Comparison of ENCODE assay signal across 8 cellular contexts in genomic region chr15:78149068-78149804, GRCh38. TPM values are rescaled to one million over a fixed set of nuclear protein-coding genes. Genes with fewer than 3 reads are reported as not detected.
DNase-seq lines count a peak whose midpoint lies in the region; FAIRE-seq and TF ChIP-seq lines count a peak whose summit lies in the region.

IDH3A (plus strand) TSS chr15:78149362; CDS start chr15:78149404, 42 bp downstream.

- H3K27me3 ChIP-seq in neutrophil, result peaks cover 5% of the 10 kb centered on the region

- CTCF ChIA-PET in activated naive CD4-positive, alpha-beta T cell treated with anti-CD3 and anti-CD28 coated beads for 36 hours (lab: Charles Lee), result interaction anchor here (0.6 to 1.6 kb wide), 4 partner anchors 13 to 46 kb away, joined by 3 to 5 read pairs (median 4); partner anchors contain the start of gene CIB2

- TF ChIP-seq POLR2A in NB4 (IDR thresholded peaks at IDR 0.05; ENCODE audit: extremely low read depth, insufficient read length), result peak; percentile 64

- H3K9me3 Mint-ChIP-seq in HFFc6, result no peaks in the 10 kb centered on the region
- H3K9me3 Mint-ChIP-seq in activated naive CD4-positive, alpha-beta T cell treated with anti-CD3 and anti-CD28 coated beads for 36 hours, result no peaks in the 10 kb centered on the region

- no peaks in the 10 kb centered on the region; the same call in none of the 2 replicates for H3K27me3 Mint-ChIP-seq in HFFc6 (ENCODE audit: insufficient read depth)
- no peaks in the 10 kb centered on the region for H3K27me3 Mint-ChIP-seq in activated naive CD4-positive, alpha-beta T cell treated with anti-CD3 and anti-CD28 coated beads for 36 hours (ENCODE audit: low read depth)

- no peaks in the 10 kb centered on the region for H3K9me3 ChIP-seq in neutrophil

- H3K4me1 Mint-ChIP-seq in HFFc6 (ENCODE audit: low read depth), result peaks cover 51% of the 10 kb centered on the region
- H3K4me1 Mint-ChIP-seq in activated naive CD4-positive, alpha-beta T cell treated with anti-CD3 and anti-CD28 coated beads for 36 hours (ENCODE audit: low read depth), result peaks cover 41% of the 10 kb centered on the region

- H3K4me1 ChIP-seq in neutrophil (ENCODE audit: control insufficient read depth in 1 of 2, insufficient read depth in 1 of 2, low read depth in 1 of 2, low read length in 1 of 2), result peaks cover 13 to 21% of the 10 kb centered on the region in 2 experiments

- peak; percentile 91 for DNase-seq in GM04504 (ENCODE audit: low read depth)
- peak; percentile 94 for DNase-seq in HFFc6
- peak; percentile 98 for DNase-seq in NB4 (ENCODE audit: low read depth)
- peak; percentile 92 for DNase-seq in SK-N-DZ (ENCODE audit: low spot score)
- DNase-seq in activated naive CD4-positive, alpha-beta T cell treated with anti-CD3 and anti-CD28 coated beads for 36 hours, result peak; percentile 100
- DNase-seq in frontal cortex (ENCODE audit: low spot score in 2 of 2), result peak; percentile 96 to 98

- H3K27ac ChIP-seq in neutrophil, result peak within 1 kb of the TSS; percentile 71

- H3K36me3 Mint-ChIP-seq in HFFc6 (ENCODE audit: low read depth), result 0 out of 2 replicates have a peak, but pooled peaks cover 10% of the 10 kb centered on the region
- H3K36me3 Mint-ChIP-seq in activated naive CD4-positive, alpha-beta T cell treated with anti-CD3 and anti-CD28 coated beads for 36 hours (ENCODE audit: low read depth), result peaks cover 17% of the 10 kb centered on the region

- H3K4me3 Mint-ChIP-seq in HFFc6, result peak within 1 kb of the TSS; percentile 95
- peak within 1 kb of the TSS; percentile 89 for H3K4me3 Mint-ChIP-seq in activated naive CD4-positive, alpha-beta T cell treated with anti-CD3 and anti-CD28 coated beads for 36 hours

- peak within 1 kb of the TSS; percentile 85 for H3K4me3 ChIP-seq in NB4 (ENCODE audit: low read depth, low read length)
- peak within 1 kb of the TSS; percentile 81 to 82 for H3K4me3 ChIP-seq in neutrophil (ENCODE audit: low read depth in 1 of 2, low read length in 1 of 2)

- TF ChIP-seq CTCF in HFFc6 (IDR thresholded peaks at IDR 0.05), result no peak
- TF ChIP-seq CTCF in NB4 (IDR thresholded peaks at IDR 0.05; ENCODE audit: low read depth, low read length), result no peak
- peak; percentile 56 for TF ChIP-seq CTCF in neutrophil (IDR thresholded peaks at IDR 0.05)
- TF ChIP-seq CTCF in subcutaneous adipose tissue (IDR thresholded peaks at IDR 0.05; ENCODE audit: low read depth), result no peak

- FAIRE-seq in frontal cortex (lab: Jason Lieb, UNC), result no peak

- H3K27ac Mint-ChIP-seq in HFFc6, result peak within 1 kb of the TSS; percentile 92
- H3K27ac Mint-ChIP-seq in activated naive CD4-positive, alpha-beta T cell treated with anti-CD3 and anti-CD28 coated beads for 36 hours, result peak within 1 kb of the TSS; percentile 89

- no peaks in the 10 kb centered on the region for H3K36me3 ChIP-seq in neutrophil

- intact Hi-C loops in activated naive CD4-positive, alpha-beta T cell treated with anti-CD3 and anti-CD28 coated beads for 36 hours (cut with micrococcal nuclease), result loop anchor here (1.0 kb wide), 3 partner anchors 18 to 289 kb away; partner anchors contain the start of genes CIB2 and IREB2

RNA-seq across cellular contexts. Expression of gene IDH3A, which starts in this region (rescaled TPM):
- 10 to 100 TPM; 67.3 to 82.1 (median 78.3) TPM for total RNA-seq in HFFc6 (2021; fragmentation: NEBNext Ultra II Directional; extraction: Animal tissue kit (Norgen Biotek cat#: 25700))
- 21.2 and 24.0 TPM in 2 replicates for polyA plus RNA-seq in SK-N-DZ (2014; cell fraction: cytosol; rRNA removed)
- polyA plus RNA-seq in SK-N-DZ (2014; cell fraction: nucleus; rRNA removed), result 21.9 and 30.6 TPM in 2 replicates
- 100 to 1,000 TPM; 117 to 123 TPM for total RNA-seq in activated naive CD4-positive, alpha-beta T cell treated with anti-CD3 and anti-CD28 coated beads for 36 hours
- total RNA-seq in frontal cortex, result 46.1 TPM
- 10 to 100 TPM; 51.5 to 96.8 (median 61.1) TPM for total RNA-seq in subcutaneous adipose tissue

Comparison
In these comparisons a context has a peak if more than half of its experiments do, and no peak if none do; other contexts are left out.
1. Peak in every context shown above with its lines: DNase-seq, H3K4me3 ChIP-seq and H3K27ac ChIP-seq.